ENCODE assay signal across 8 cellular contexts in genomic region chr7:101362334-101363195, GRCh38. TPM values are rescaled to one million over a fixed set of nuclear protein-coding genes. Genes with fewer than 3 reads are reported as not detected.
DNase-seq lines count a peak whose midpoint lies in the region; ATAC-seq and TF ChIP-seq lines count a peak whose summit lies in the region.

Gene COL26A1 (plus strand): TSS chr7:101362875. CDS start chr7:101363033, 158 bp downstream.

- TF ChIP-seq CTCF in WI38 (IDR thresholded peaks at IDR 0.05; ENCODE audit: low read depth, low read length) (no peak), foreskin fibroblast (IDR thresholded peaks at IDR 0.05; ENCODE audit: low read depth, low read length) (no peak), neural progenitor cell (IDR thresholded peaks at IDR 0.05) (no peak)

- H3K4me3 ChIP-seq in WI38 (ENCODE audit: low read depth, low read length) (peak within 1 kb of the TSS; percentile 20; the same call in 1 of the 2 replicates), foreskin fibroblast (ENCODE audit: low read depth in 1 of 2, low read length in 2 of 2) (peak within 1 kb of the TSS; percentile 38 to 63), neural progenitor cell (peak within 1 kb of the TSS; percentile 89)

- peak within 1 kb of the TSS; percentile 56 for H3K9ac ChIP-seq in neural progenitor cell

- no peaks in the 10 kb centered on the region for H3K36me3 ChIP-seq in neural progenitor cell

- peaks cover 5% of the 10 kb centered on the region for H4K20me1 ChIP-seq in neural progenitor cell (ENCODE audit: low read depth)

- H3K36me3 Mint-ChIP-seq in neural progenitor cell, result peaks cover 11% of the 10 kb centered on the region

- peaks cover 11% of the 10 kb centered on the region for H3K27me3 ChIP-seq in neural progenitor cell

- H3K4me1 Mint-ChIP-seq in neural progenitor cell, result peaks cover 20% of the 10 kb centered on the region

- H3F3A ChIP-seq in neural progenitor cell (ENCODE audit: low read depth), result peaks cover 7% of the 10 kb centered on the region

- DNase-seq in NCI-H748 (lab: John Stamatoyannopoulos, UW; ENCODE audit: unreplicated experiment) (peak; percentile 60), NCI-H748 treated with DMSO at 0.1 percent for 48 hours (lab: John Stamatoyannopoulos, UW) (no peak), foreskin fibroblast (peak in 1 of 2 donors; percentile 56), neural progenitor cell (ENCODE audit: low spot score) (peak; percentile 83), foreskin melanocyte (no peak), COLO829 (ENCODE audit: low spot score) (no peak)

- H3K4me1 ChIP-seq in neural progenitor cell, result no peaks in the 10 kb centered on the region

- peak within 1 kb of the TSS; percentile 93 for H3K4me2 ChIP-seq in neural progenitor cell

- H3K27me3 Mint-ChIP-seq in neural progenitor cell (ENCODE audit: insufficient read depth, low read depth), result peaks cover 5% of the 10 kb centered on the region

- H3K27ac Mint-ChIP-seq in neural progenitor cell, result peak within 1 kb of the TSS; percentile 25

- peak within 1 kb of the TSS; percentile 95 for H2AFZ ChIP-seq in neural progenitor cell (replicated peaks)

- H3K9me3 Mint-ChIP-seq in neural progenitor cell, result no peaks in the 10 kb centered on the region

- no peak within 1 kb of the TSS for H3K27ac ChIP-seq in neural progenitor cell

- H3K9me3 ChIP-seq in neural progenitor cell (ENCODE audit: low read depth), result no peaks in the 10 kb centered on the region

- no peak for ATAC-seq in HG03135 (IDR thresholded peaks at IDR 0.05; ENCODE audit: unreplicated experiment)

- H3K79me2 ChIP-seq in neural progenitor cell (ENCODE audit: low read depth), result peaks cover 44% of the 10 kb centered on the region

- H3K4me3 Mint-ChIP-seq in neural progenitor cell, result peak within 1 kb of the TSS; percentile 90

RNA-seq across cellular contexts. Expression of gene COL26A1, which starts in this region (rescaled TPM):
- total RNA-seq in neural progenitor cell (ENCODE audit: low replicate concordance), result 26.7 and 80.0 TPM in 2 replicates

Comparison
In these comparisons a context has a peak if more than half of its experiments do, and no peak if none do; other contexts are left out.
1. DNase-seq: peak in NCI-H748 (single experiment) and neural progenitor cell (single experiment); none in NCI-H748 treated with DMSO at 0.1 percent for 48 hours (single experiment), foreskin melanocyte (single experiment) and COLO829 (single experiment).
2. H3K4me3 ChIP-seq: peak in every context shown above with its lines; median percentile 89 in neural progenitor cell; 50 in foreskin fibroblast; 20 in WI38.